Comparison of ENCODE assay signal across 8 cellular contexts in the genomic region with DNA sequence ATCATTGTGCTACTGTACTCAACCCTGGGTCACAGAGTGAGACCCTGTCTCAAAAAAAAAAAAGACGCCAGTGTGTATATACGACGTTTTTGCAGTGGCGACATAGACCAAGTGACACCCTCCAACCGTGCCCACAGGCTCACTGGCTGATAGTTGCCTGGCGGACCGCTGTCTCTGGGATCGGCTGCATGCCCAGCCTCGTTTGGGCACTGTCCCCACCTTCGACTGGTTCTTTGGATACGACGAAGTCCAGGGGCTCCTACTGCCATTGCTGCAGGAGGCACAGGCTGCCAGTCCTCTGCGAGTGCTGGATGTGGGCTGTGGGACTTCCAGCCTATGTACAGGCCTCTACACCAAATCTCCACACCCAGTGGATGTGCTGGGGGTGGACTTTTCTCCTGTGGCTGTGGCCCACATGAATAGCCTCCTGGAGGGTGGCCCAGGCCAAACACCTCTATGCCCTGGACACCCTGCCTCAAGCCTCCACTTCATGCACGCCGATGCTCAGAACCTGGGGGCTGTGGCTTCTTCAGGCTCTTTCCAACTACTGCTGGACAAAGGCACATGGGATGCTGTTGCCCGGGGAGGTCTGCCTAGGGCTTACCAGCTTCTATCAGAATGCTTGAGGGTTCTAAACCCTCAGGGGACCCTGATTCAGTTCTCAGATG. TPM values are rescaled to one million over a fixed set of nuclear protein-coding genes. Genes with fewer than 3 reads are reported as not detected.
A peak's percentile ranks its signal among the peaks of the same experiment; 100 is the strongest.
DNase-seq lines count a peak whose midpoint lies in the region; ATAC-seq and TF ChIP-seq lines count a peak whose summit lies in the region.

No MANE protein-coding gene starts in this region.

- no peak for ATAC-seq in CD8-positive, alpha-beta T cell

- no TSS peak for BruUV-seq in OCI-LY7 (replicated peaks; lab: Mats Ljungman, UMichigan)

- peak overlapping the region; percentile 81 for H3K27ac ChIP-seq in CD8-positive, alpha-beta T cell (ENCODE audit: low read depth, low read length)
- H3K27ac ChIP-seq in OCI-LY7 (ENCODE audit: low read depth, low read length, poor library complexity, severe bottlenecking), result peak overlapping the region; percentile 94
- H3K27ac ChIP-seq in effector memory CD4-positive, alpha-beta T cell (ENCODE audit: insufficient read depth, low read length, poor library complexity, severe bottlenecking), result peak overlapping the region; percentile 68
- peak overlapping the region; percentile 45 for H3K27ac ChIP-seq in neural progenitor cell

- no peaks in the 10 kb centered on the region for H3K9me3 Mint-ChIP-seq in CD8-positive, alpha-beta T cell
- H3K9me3 Mint-ChIP-seq in neural progenitor cell, result no peaks in the 10 kb centered on the region

- peak overlapping the region; percentile 89 for H3K4me2 ChIP-seq in OCI-LY7 (ENCODE audit: low read length)
- peak overlapping the region; percentile 88 for H3K4me2 ChIP-seq in neural progenitor cell

- peak overlapping the region; percentile 52 for H3K27ac Mint-ChIP-seq in CD8-positive, alpha-beta T cell
- peak overlapping the region; percentile 33 for H3K27ac Mint-ChIP-seq in neural progenitor cell

- H3K36me3 ChIP-seq in CD8-positive, alpha-beta T cell (ENCODE audit: insufficient read depth, low read length), result peaks cover 13% of the 10 kb centered on the region
- H3K36me3 ChIP-seq in OCI-LY7 (ENCODE audit: insufficient read depth, low read length), result peaks cover 53% of the 10 kb centered on the region
- H3K36me3 ChIP-seq in effector memory CD4-positive, alpha-beta T cell (ENCODE audit: control insufficient read depth, insufficient read depth, low read length), result peaks cover 22% of the 10 kb centered on the region
- H3K36me3 ChIP-seq in neural progenitor cell, result no peaks in the 10 kb centered on the region

- H3K27me3 ChIP-seq in CD8-positive, alpha-beta T cell (ENCODE audit: insufficient read depth, low read length), result no peaks in the 10 kb centered on the region
- no peaks in the 10 kb centered on the region for H3K27me3 ChIP-seq in effector memory CD4-positive, alpha-beta T cell (replicated peaks; ENCODE audit: control insufficient read depth, insufficient read depth, low read length, poor library complexity, severe bottlenecking)
- no peaks in the 10 kb centered on the region for H3K27me3 ChIP-seq in neural progenitor cell

- H3K9me2 ChIP-seq in OCI-LY7 (ENCODE audit: insufficient read depth, low read length), result no peaks in the 10 kb centered on the region

- TF ChIP-seq CTCF in CD8-positive, alpha-beta T cell (IDR thresholded peaks at IDR 0.05), result no peak
- TF ChIP-seq CTCF in OCI-LY7 (conservative IDR thresholded peaks at IDR 0.05; ENCODE audit: low read length) (no peak), neural progenitor cell (IDR thresholded peaks at IDR 0.05) (no peak)

- H3K79me2 ChIP-seq in OCI-LY7 (ENCODE audit: insufficient read depth, low read depth, low read length), result peaks cover 72% of the 10 kb centered on the region
- peaks cover 59% of the 10 kb centered on the region for H3K79me2 ChIP-seq in neural progenitor cell (ENCODE audit: low read depth)

- H2AFZ ChIP-seq in OCI-LY7 (ENCODE audit: low read length) (no peak overlapping the region), neural progenitor cell (replicated peaks) (no peak overlapping the region)

- intact Hi-C loops in CD8-positive, alpha-beta T cell (cut with DNase I, micrococcal nuclease), result loop anchor here in 1 of 2 experiments (5.0 kb wide), 1 partner anchor 94 kb away; the partner anchor contains the start of gene EEF1G
- intact Hi-C loops in OCI-LY7 (cut with micrococcal nuclease; ENCODE audit: unreplicated experiment), result loop anchor here (5.0 kb wide), 1 partner anchor 74 kb away; the partner anchor contains the start of gene TUT1

- peak overlapping the region; percentile 96 for H3K4me3 Mint-ChIP-seq in CD8-positive, alpha-beta T cell
- peak overlapping the region; percentile 99 for H3K4me3 Mint-ChIP-seq in neural progenitor cell

- peaks cover 55% of the 10 kb centered on the region for H3K4me1 Mint-ChIP-seq in CD8-positive, alpha-beta T cell (ENCODE audit: low read depth)
- H3K4me1 Mint-ChIP-seq in neural progenitor cell, result peaks cover 33% of the 10 kb centered on the region

- peak overlapping the region; percentile 77 for H3K9ac ChIP-seq in neural progenitor cell

- H3K9me3 ChIP-seq in CD8-positive, alpha-beta T cell (ENCODE audit: low read length), result no peaks in the 10 kb centered on the region
- no peaks in the 10 kb centered on the region for H3K9me3 ChIP-seq in OCI-LY7 (ENCODE audit: low read length)
- H3K9me3 ChIP-seq in effector memory CD4-positive, alpha-beta T cell (ENCODE audit: control insufficient read depth, low read length), result no peaks in the 10 kb centered on the region
- no peaks in the 10 kb centered on the region for H3K9me3 ChIP-seq in neural progenitor cell (ENCODE audit: low read depth)

- H3K27me3 Mint-ChIP-seq in CD8-positive, alpha-beta T cell (ENCODE audit: low read depth), result no peaks in the 10 kb centered on the region
- H3K27me3 Mint-ChIP-seq in neural progenitor cell (ENCODE audit: insufficient read depth, low read depth), result peaks cover 5% of the 10 kb centered on the region

- peaks cover 43% of the 10 kb centered on the region for H3K4me1 ChIP-seq in CD8-positive, alpha-beta T cell (ENCODE audit: insufficient read depth, low read length)
- peaks cover 50% of the 10 kb centered on the region for H3K4me1 ChIP-seq in OCI-LY7 (ENCODE audit: insufficient read depth, low read length, poor library complexity, severe bottlenecking)
- peaks cover 20% of the 10 kb centered on the region for H3K4me1 ChIP-seq in effector memory CD4-positive, alpha-beta T cell (ENCODE audit: control insufficient read depth, insufficient read depth, low read length, poor library complexity, severe bottlenecking)
- H3K4me1 ChIP-seq in neural progenitor cell, result peaks cover 14% of the 10 kb centered on the region

- H4K20me1 ChIP-seq in OCI-LY7 (ENCODE audit: insufficient read depth, low read length) (peaks cover 6% of the 10 kb centered on the region; the same call in 1 of the 2 replicates), neural progenitor cell (ENCODE audit: low read depth) (peaks cover 17% of the 10 kb centered on the region)

- peak overlapping the region; percentile 97 for H3K4me3 ChIP-seq in CD8-positive, alpha-beta T cell (ENCODE audit: low read depth, low read length)
- peak overlapping the region; percentile 86 for H3K4me3 ChIP-seq in OCI-LY7 (ENCODE audit: low read depth, low read length, poor library complexity, severe bottlenecking)
- peak overlapping the region; percentile 75 for H3K4me3 ChIP-seq in effector memory CD4-positive, alpha-beta T cell (ENCODE audit: insufficient read depth, low read depth, low read length, poor library complexity, severe bottlenecking)
- H3K4me3 ChIP-seq in neural progenitor cell, result peak overlapping the region; percentile 65

- CTCF ChIA-PET in CD8-positive, alpha-beta T cell (lab: Charles Lee), result interaction anchor here (0.9 to 2.5 kb wide), 5 partner anchors 10 to 72 kb away, joined by 3 to 9 read pairs (median 4); partner anchors contain the start of gene EML3
- CTCF ChIA-PET in OCI-LY7 (lab: Charles Lee; ENCODE audit: unreplicated experiment), result no interaction called here

- peaks cover 75% of the 10 kb centered on the region for H3F3A ChIP-seq in neural progenitor cell (ENCODE audit: low read depth)

- POLR2A ChIA-PET in CD8-positive, alpha-beta T cell (lab: Charles Lee), result interaction anchor here (0.8 to 5.7 kb wide), 16 partner anchors 8 to 174 kb away, joined by 3 to 116 read pairs (median 18); partner anchors contain the start of genes B3GAT3, BSCL2, EEF1G and EML3
- POLR2A ChIA-PET in OCI-LY7 (lab: Charles Lee), result interaction anchor here (0.9 to 8.3 kb wide), 11 partner anchors 13 to 175 kb away, joined by 3 to 159 read pairs (median 6); partner anchors contain the start of genes B3GAT3, HNRNPUL2, INTS5 and TAF6L

- peaks cover 43% of the 10 kb centered on the region for H3K36me3 Mint-ChIP-seq in CD8-positive, alpha-beta T cell
- H3K36me3 Mint-ChIP-seq in neural progenitor cell, result peaks cover 11% of the 10 kb centered on the region

- no peak for DNase-seq in CD8-positive, alpha-beta T cell
- DNase-seq in OCI-LY7 (ENCODE audit: low spot score) (peak; percentile 42), neural progenitor cell (ENCODE audit: low spot score) (no peak), NCI-H1092 (lab: John Stamatoyannopoulos, UW) (no peak), amniotic stem cell (lab: John Stamatoyannopoulos, UW) (no peak), NCI-H2029 treated with DMSO at 0.1 percent for 48 hours (lab: John Stamatoyannopoulos, UW) (no peak)
- no peak for DNase-seq in effector memory CD4-positive, alpha-beta T cell
- DNase-seq in stimulated activated CD4-positive, alpha-beta T cell treated with anti-CD3 and anti-CD28 coated beads, Interleukin-2, amount 100 ng/mL, for 48 hours, result no peak

RNA-seq across cellular contexts. Expression of gene CSKMT, which starts 1.3 kb away (rescaled TPM):
- 10 to 100 TPM; 25.4 to 25.7 TPM for total RNA-seq in CD8-positive, alpha-beta T cell
- total RNA-seq in OCI-LY7 (2014; rRNA removed; shearing (Covaris generic)), result 88.4 and 90.8 TPM in 2 replicates
- total RNA-seq in OCI-LY7 (2022) (52.6 and 80.1 TPM in 2 replicates), neural progenitor cell (ENCODE audit: low replicate concordance) (4.3 and 6.7 TPM in 2 replicates)

RNA-seq across cellular contexts. Expression of gene C11orf98, which starts 1.4 kb away (rescaled TPM):
- total RNA-seq in CD8-positive, alpha-beta T cell, result 10 to 100 TPM; 22.5 to 25.7 TPM
- total RNA-seq in OCI-LY7 (2014; rRNA removed; shearing (Covaris generic)), result 148 and 194 TPM in 2 replicates
- total RNA-seq in OCI-LY7 (2022) (84.4 and 105 TPM in 2 replicates), neural progenitor cell (ENCODE audit: low replicate concordance) (51.5 and 73.3 TPM in 2 replicates)

RNA-seq across cellular contexts. Expression of gene UQCC3, which starts 5.1 kb away (rescaled TPM):
- 1 to 10 TPM; 1.1 to 1.7 TPM for total RNA-seq in CD8-positive, alpha-beta T cell
- total RNA-seq in OCI-LY7 (2014; rRNA removed; shearing (Covaris generic)), result 40.0 and 40.3 TPM in 2 replicates
- 13.1 and 15.5 TPM in 2 replicates for total RNA-seq in OCI-LY7 (2022)
- 5.7 and 11.7 TPM in 2 replicates for total RNA-seq in neural progenitor cell (ENCODE audit: low replicate concordance)

RNA-seq across cellular contexts. Expression of gene LBHD1, which starts 5.7 kb away (rescaled TPM):
- 10 to 100 TPM; 14.5 to 14.6 TPM for total RNA-seq in CD8-positive, alpha-beta T cell
- 7.1 and 9.3 TPM in 2 replicates for total RNA-seq in OCI-LY7 (2014; rRNA removed; shearing (Covaris generic))
- total RNA-seq in OCI-LY7 (2022), result 22.3 and 22.8 TPM in 2 replicates
- total RNA-seq in neural progenitor cell (ENCODE audit: low replicate concordance), result 3.4 and 4.0 TPM in 2 replicates

RNA-seq across cellular contexts. Expression of gene UBXN1, which starts 12.5 kb away (rescaled TPM):
- total RNA-seq in CD8-positive, alpha-beta T cell, result 100 to 1,000 TPM; 232 to 242 TPM
- total RNA-seq in OCI-LY7 (2014; rRNA removed; shearing (Covaris generic)), result 101 and 123 TPM in 2 replicates
- total RNA-seq in OCI-LY7 (2022), result 129 and 140 TPM in 2 replicates
- total RNA-seq in neural progenitor cell (ENCODE audit: low replicate concordance), result 60.7 and 129 TPM in 2 replicates
